In the genomic region with DNA sequence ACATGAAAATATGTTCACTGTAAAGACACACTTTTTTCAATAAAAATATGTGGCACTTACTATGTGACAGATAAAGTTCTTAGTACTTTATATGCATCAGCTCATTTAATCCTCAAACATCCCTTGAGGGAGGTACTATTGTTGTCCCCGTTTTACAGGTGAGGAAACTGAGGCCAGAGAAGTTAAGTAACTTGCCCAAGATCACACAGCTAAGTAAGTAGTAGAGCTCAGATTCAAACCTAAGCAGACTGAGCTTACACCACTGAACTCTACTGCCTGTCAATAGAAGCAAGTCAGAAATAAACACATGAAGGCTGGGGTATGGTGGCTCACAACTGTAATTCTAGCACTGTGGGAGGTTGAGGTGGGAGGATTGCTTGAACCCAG, we compare ENCODE assay signal across 26 cellular contexts. TPM values are rescaled to one million over a fixed set of nuclear protein-coding genes. Genes with fewer than 3 reads are reported as not detected.
A peak's percentile ranks its signal among the peaks of the same experiment; 100 is the strongest.
DNase-seq lines count a peak whose midpoint lies in the region; ATAC-seq and TF ChIP-seq lines count a peak whose summit lies in the region.
"Had no signal": no experiment of that assay in that cellular context is flagged by ENCODE, and none has a peak within 500 bp of the region (broad histone marks: within the 10 kb centered on the region; RNA-seq: fewer than 3 reads in every experiment).

No MANE protein-coding gene starts in this region.

- H3K9me3 Mint-ChIP-seq in GM23338, result no peaks in the 10 kb centered on the region
- H3K9me3 Mint-ChIP-seq: activated CD4-positive, alpha-beta T cell treated with anti-CD3 and anti-CD28 coated beads, Interleukin-2, amount 10 ng/mL, durations not matched to agents 24 days and 14 days; activated naive CD4-positive, alpha-beta T cell treated with anti-CD3 and anti-CD28 coated beads, Interleukin-2, amount 50 U/mL, for 24 hours; central memory CD8-positive, alpha-beta T cell; stimulated activated naive CD8-positive, alpha-beta T cell treated with anti-CD3 and anti-CD28 coated beads, Interleukin-15, amount 100 ng/mL, for 72 hours; T-helper 1 cell treated with Interleukin-12 subunit alpha and Interleukin-12 subunit beta and Interleukin-4 antibody, amounts not matched to agents 30 μg/mL and 1 μg/mL, for 36 hours had no signal

- no peak for TF ChIP-seq CTCF in GM23338 (conservative IDR thresholded peaks at IDR 0.05; ENCODE audit: low read depth in 2 of 2)
- no peak for TF ChIP-seq CTCF in RWPE1 (conservative IDR thresholded peaks at IDR 0.05; ENCODE audit: low read depth)
- no peak for TF ChIP-seq CTCF in uterus (IDR thresholded peaks at IDR 0.05)

- H3F3A ChIP-seq in GM23338 (replicated peaks; ENCODE audit: low read depth), result 0 out of 2 replicates have a peak, but pooled peaks cover 3% of the 10 kb centered on the region

- peaks cover 22% of the 10 kb centered on the region for H3K36me3 Mint-ChIP-seq in GM23338 (ENCODE audit: low read depth)
- H3K36me3 Mint-ChIP-seq: activated naive CD4-positive, alpha-beta T cell treated with anti-CD3 and anti-CD28 coated beads, Interleukin-2, amount 50 U/mL, for 24 hours; CD14-positive monocyte had no signal

- H4K20me1 ChIP-seq in GM23338 (replicated peaks; ENCODE audit: insufficient read depth), result peaks cover 24% of the 10 kb centered on the region; the same call in 1 of the 2 replicates

- H3K18ac ChIP-seq in trophoblast cell (ENCODE audit: low read length), result no peak overlapping the region

- H3K36me3 ChIP-seq in GM23338 (ENCODE audit: insufficient read depth) (no peaks in the 10 kb centered on the region), trophoblast cell (ENCODE audit: control insufficient read depth in 1 of 2, insufficient read depth in 2 of 2, low read length in 2 of 2) (peaks cover 3% of the 10 kb centered on the region in 2 experiments), uterus (no peaks in the 10 kb centered on the region)
- H3K36me3 ChIP-seq: upper lobe of left lung had no signal

- H2BK120ac ChIP-seq in trophoblast cell (ENCODE audit: insufficient read depth, low read length, poor library complexity), result no peak overlapping the region

- H3K4me2 ChIP-seq in GM23338 (no peak overlapping the region), trophoblast cell (ENCODE audit: low read length) (no peak overlapping the region)

- no peak overlapping the region for H4K8ac ChIP-seq in trophoblast cell (ENCODE audit: low read depth, low read length)

- H2AK5ac ChIP-seq in trophoblast cell (ENCODE audit: low read length), result no peak overlapping the region

- peaks cover 13% of the 10 kb centered on the region for H3K4me1 ChIP-seq in GM23338 (ENCODE audit: insufficient read depth)
- H3K4me1 ChIP-seq in trophoblast cell (ENCODE audit: control insufficient read depth in 1 of 2, insufficient read depth in 2 of 2, low read length in 2 of 2), result peaks cover 26 to 33% of the 10 kb centered on the region in 2 experiments
- no peaks in the 10 kb centered on the region for H3K4me1 ChIP-seq in uterus
- H3K4me1 ChIP-seq: upper lobe of left lung had no signal

- H3K27me3 ChIP-seq in GM23338 (ENCODE audit: insufficient read depth), result no peaks in the 10 kb centered on the region
- H3K27me3 ChIP-seq in trophoblast cell (ENCODE audit: insufficient read depth, low read length), result no peaks in the 10 kb centered on the region
- no peaks in the 10 kb centered on the region for H3K27me3 ChIP-seq in uterus
- H3K27me3 ChIP-seq: upper lobe of left lung had no signal

- H3K27ac ChIP-seq in GM23338 (ENCODE audit: low read depth) (no peak overlapping the region), RWPE1 (peak overlapping the region; percentile 99), trophoblast cell (ENCODE audit: low read depth, low read length) (no peak overlapping the region), uterus (peak overlapping the region in 1 of 2 donors; percentile 39)
- H3K27ac ChIP-seq: upper lobe of left lung had no signal

- peaks cover 97% of the 10 kb centered on the region for H3K79me2 ChIP-seq in GM23338 (replicated peaks; ENCODE audit: insufficient read depth)
- H3K79me2 ChIP-seq in trophoblast cell (ENCODE audit: control insufficient read depth, insufficient read depth, low read length, poor library complexity), result peaks cover 9% of the 10 kb centered on the region

- no peak overlapping the region for H4K12ac ChIP-seq in trophoblast cell (ENCODE audit: low read depth, low read length)

- H3K9me2 ChIP-seq in GM23338 (ENCODE audit: insufficient read depth), result no peaks in the 10 kb centered on the region

- no peak overlapping the region for H3K4me3 ChIP-seq in GM23338
- no peak overlapping the region for H3K4me3 ChIP-seq in trophoblast cell (ENCODE audit: low read depth, low read length)
- H3K4me3 ChIP-seq in uterus, result no peak overlapping the region
- H3K4me3 ChIP-seq: lung, upper lobe of left lung had no signal

- intact Hi-C loops in uterus (cut with DNase I; ENCODE audit: low total_unique reads), result no loop called here

- no peak overlapping the region for H3K4me3 Mint-ChIP-seq in GM23338
- H3K4me3 Mint-ChIP-seq: activated CD4-positive, alpha-beta T cell treated with anti-CD3 and anti-CD28 coated beads, Interleukin-2, amount 10 ng/mL, durations not matched to agents 24 days and 14 days; activated naive CD4-positive, alpha-beta T cell treated with anti-CD3 and anti-CD28 coated beads, Interleukin-2, amount 50 U/mL, for 24 hours; CD14-positive monocyte; central memory CD8-positive, alpha-beta T cell; stimulated activated naive CD8-positive, alpha-beta T cell treated with anti-CD3 and anti-CD28 coated beads, Interleukin-15, amount 100 ng/mL, for 72 hours; T-helper 1 cell treated with Interleukin-12 subunit alpha and Interleukin-12 subunit beta and Interleukin-4 antibody, amounts not matched to agents 30 μg/mL and 1 μg/mL, for 36 hours had no signal

- ATAC-seq in GM23338 (no peak), esophagus mucosa (peak; percentile 14), HG02840 (IDR thresholded peaks at IDR 0.05; ENCODE audit: low FRiP score, unreplicated experiment) (no peak)
- ATAC-seq: stimulated activated naive CD8-positive, alpha-beta T cell treated with anti-CD3 and anti-CD28 coated beads, Interleukin-15, amount 100 ng/mL, for 72 hours had no signal

- CTCF ChIA-PET in RWPE1 (lab: Yijun Ruan, JAX), result interaction anchor here (0.6 to 2.1 kb wide), 4 partner anchors 9 to 68 kb away, joined by 3 to 15 read pairs (median 7); no protein-coding TSS in a partner anchor

- no peak overlapping the region for H4K91ac ChIP-seq in trophoblast cell (ENCODE audit: low read depth, low read length)

- DNase-seq in GM23338 (ENCODE audit: low spot score) (no peak), RWPE1 (ENCODE audit: low spot score) (no peak), trophoblast cell (no peak), NCI-H2107 (lab: John Stamatoyannopoulos, UW) (no peak), uterus (no peak)
- DNase-seq in stimulated activated CD8-positive, alpha-beta memory T cell treated with anti-CD3 and anti-CD28 coated beads, Interleukin-4, amount 100 ng/mL, for 48 hours, result no peak
- DNase-seq: activated CD4-positive, alpha-beta T cell treated with anti-CD3 and anti-CD28 coated beads, Interleukin-2, amount 10 ng/mL, durations not matched to agents 24 days and 14 days; aorta; H7; hypothalamus; NCI-H187; NCI-H2227 treated with DMSO at 0.1 percent for 48 hours; NCI-H748 treated with DMSO at 0.1 percent for 48 hours; occipital lobe; retina; stimulated activated CD4-positive, alpha-beta T cell treated with anti-CD3 and anti-CD28 coated beads, Interleukin-4, amount 100 ng/mL, for 4 hours; stimulated activated naive CD8-positive, alpha-beta T cell treated with anti-CD3 and anti-CD28 coated beads, Interleukin-15, amount 100 ng/mL, for 72 hours; upper lobe of left lung had no signal

- 0 out of 2 replicates have a peak overlapping the region, but pooled peaks have one; percentile 58 for H3K27ac Mint-ChIP-seq in GM23338
- H3K27ac Mint-ChIP-seq: activated CD4-positive, alpha-beta T cell treated with anti-CD3 and anti-CD28 coated beads, Interleukin-2, amount 10 ng/mL, durations not matched to agents 24 days and 14 days; activated naive CD4-positive, alpha-beta T cell treated with anti-CD3 and anti-CD28 coated beads, Interleukin-2, amount 50 U/mL, for 24 hours; CD14-positive monocyte; T-helper 1 cell treated with Interleukin-12 subunit alpha and Interleukin-12 subunit beta and Interleukin-4 antibody, amounts not matched to agents 30 μg/mL and 1 μg/mL, for 36 hours had no signal

- no peak overlapping the region for H3K14ac ChIP-seq in trophoblast cell (ENCODE audit: low read length)

- WGBS in trophoblast cell (ENCODE audit: extremely low coverage, insufficient coverage, insufficient read length), result no CpG with 5 or more reads among the region's 1 CpG

- H3K9me3 ChIP-seq in trophoblast cell (ENCODE audit: insufficient read depth, low read depth, low read length), result no peaks in the 10 kb centered on the region
- H3K9me3 ChIP-seq in uterus, result no peaks in the 10 kb centered on the region
- H3K9me3 ChIP-seq: upper lobe of left lung had no signal

- H3K9ac ChIP-seq in trophoblast cell (ENCODE audit: low read length), result no peak overlapping the region

- H3K4ac ChIP-seq in trophoblast cell (ENCODE audit: low read depth, low read length), result peak overlapping the region; percentile 64

- H3K27me3 Mint-ChIP-seq in GM23338 (ENCODE audit: insufficient read depth, low read depth, poor library complexity), result peaks cover 3% of the 10 kb centered on the region

- no peak overlapping the region for H3K23ac ChIP-seq in trophoblast cell (ENCODE audit: low read length)

- peak overlapping the region; percentile 58 for H2BK12ac ChIP-seq in trophoblast cell (ENCODE audit: low read length)

- H2AFZ ChIP-seq in GM23338, result no peak overlapping the region
- H2AFZ ChIP-seq in trophoblast cell (ENCODE audit: insufficient read depth, low read length, poor library complexity), result no peak overlapping the region

- peaks cover 22% of the 10 kb centered on the region for H3K4me1 Mint-ChIP-seq in GM23338
- H3K4me1 Mint-ChIP-seq: activated naive CD4-positive, alpha-beta T cell treated with anti-CD3 and anti-CD28 coated beads, Interleukin-2, amount 50 U/mL, for 24 hours; CD14-positive monocyte; central memory CD8-positive, alpha-beta T cell had no signal

- H2BK5ac ChIP-seq in trophoblast cell (ENCODE audit: low read depth, low read length, poor library complexity), result no peak overlapping the region

- POLR2A ChIA-PET in RWPE1 (lab: Yijun Ruan, JAX; ENCODE audit: low non-redundant PET), result interaction anchor here (0.7 kb wide), 1 partner anchor 11 kb away, joined by 6 read pairs; no protein-coding TSS in a partner anchor

- no peak for TF ChIP-seq POLR2A in uterus (IDR thresholded peaks at IDR 0.05)

- peaks cover 11% of the 10 kb centered on the region for H3K79me1 ChIP-seq in trophoblast cell (ENCODE audit: low read length)

RNA-seq across cellular contexts. Expression of a gene that starts 13.9 kb away (rescaled TPM):
- total RNA-seq in GM23338 (2014; rRNA removed; shearing (Covaris generic)), result 197 and 210 TPM in 2 replicates
- 73.6 and 78.0 TPM in 2 replicates for polyA plus RNA-seq in GM23338 (2016; fragmentation: Nextera tagmentation; extraction: Ambion mirVana)
- 94.1 TPM for total RNA-seq in esophagus mucosa
- polyA plus RNA-seq in trophoblast cell (2013), result 306 and 323 TPM in 2 replicates
- 10 to 100 TPM in 2 of 4 donors, 1 to 10 TPM in 2; 5.1 to 55.3 (median 18.9) TPM for total RNA-seq in uterus
- total RNA-seq: myocyte had no signal
- polyA plus RNA-seq: CD14-positive monocyte had no signal
